In the genomic region with DNA sequence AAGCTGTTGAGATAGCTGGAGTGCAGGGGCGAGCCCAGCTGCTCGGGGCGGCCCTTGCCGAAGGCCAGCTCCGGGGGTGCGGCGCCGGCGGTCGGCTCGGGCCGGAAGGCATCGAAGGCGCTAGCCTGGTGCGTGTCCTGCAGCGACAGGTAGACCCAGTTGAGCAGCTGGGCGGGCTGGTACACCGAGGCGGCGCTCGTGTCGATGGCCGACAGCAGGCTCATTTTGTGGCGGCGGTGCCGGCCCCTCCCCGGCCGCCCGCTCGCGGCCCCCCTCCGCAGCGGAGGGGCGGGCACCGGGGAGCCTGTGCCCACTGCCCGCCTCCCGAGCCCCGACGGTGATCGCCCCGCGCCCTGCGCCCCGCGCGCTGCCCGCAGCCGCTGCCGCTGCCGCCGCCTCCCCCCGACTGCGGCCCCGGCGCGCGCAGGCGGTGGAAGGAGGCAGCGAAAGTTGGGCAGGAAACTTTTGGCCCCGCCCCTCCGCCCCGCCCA, we compare ENCODE assay signal across 8 cellular contexts. TPM values are rescaled to one million over a fixed set of nuclear protein-coding genes. Genes with fewer than 3 reads are reported as not detected.
DNase-seq lines count a peak whose midpoint lies in the region; ATAC-seq, FAIRE-seq and TF ChIP-seq lines count a peak whose summit lies in the region.

Gene ZCCHC24 (minus strand): TSS at position 408 of the 491 bp plus-strand sequence. CDS start 184 bp downstream, at position 224.

- peaks cover 33% of the 10 kb centered on the region for H3K4me1 Mint-ChIP-seq in stimulated activated effector memory CD8-positive, alpha-beta T cell treated with anti-CD3 and anti-CD28 coated beads, Interleukin-12 subunit alpha, Interleukin-12 subunit beta, amount 100 ng/mL, for 72 hours

- H3K27me3 ChIP-seq in bronchial epithelial cell (ENCODE audit: control insufficient read depth, insufficient read depth, low read length) (no peaks in the 10 kb centered on the region), layer of hippocampus (ENCODE audit: control insufficient read depth, insufficient read depth, low read length) (no peaks in the 10 kb centered on the region)

- peak within 1 kb of the TSS; percentile 94 for H3K27ac ChIP-seq in layer of hippocampus (ENCODE audit: low read depth, low read length)

- DNase-seq in stimulated activated CD4-positive, alpha-beta T cell treated with anti-CD3 and anti-CD28 coated beads, Interleukin-15, amount 100 ng/mL, for 24 hours = peak; percentile 58
- DNase-seq in stimulated activated CD4-positive, alpha-beta T cell treated with anti-CD3 and anti-CD28 coated beads, Interleukin-12 subunit alpha, Interleukin-12 subunit beta, amount 100 ng/mL, for 4 hours = no peak
- DNase-seq in NCI-H774 (lab: John Stamatoyannopoulos, UW) = peak; percentile 67
- peak; percentile 39 for DNase-seq in bronchial epithelial cell (ENCODE audit: low read depth)
- no peak for DNase-seq in stimulated activated effector memory CD8-positive, alpha-beta T cell treated with anti-CD3 and anti-CD28 coated beads, Interleukin-12 subunit alpha, Interleukin-12 subunit beta, amount 100 ng/mL, for 72 hours (ENCODE audit: low spot score in 2 of 2)
- no peak for DNase-seq in NCI-H2107 (lab: John Stamatoyannopoulos, UW)

- H3K36me3 Mint-ChIP-seq in stimulated activated effector memory CD8-positive, alpha-beta T cell treated with anti-CD3 and anti-CD28 coated beads, Interleukin-12 subunit alpha, Interleukin-12 subunit beta, amount 100 ng/mL, for 72 hours = no peaks in the 10 kb centered on the region

- H3K27ac Mint-ChIP-seq in stimulated activated effector memory CD8-positive, alpha-beta T cell treated with anti-CD3 and anti-CD28 coated beads, Interleukin-12 subunit alpha, Interleukin-12 subunit beta, amount 100 ng/mL, for 72 hours = peak within 1 kb of the TSS; percentile 67

- peak; percentile 36 for ATAC-seq in HG02678 (IDR thresholded peaks at IDR 0.05; ENCODE audit: unreplicated experiment)
- peak; percentile 55 for ATAC-seq in stimulated activated effector memory CD8-positive, alpha-beta T cell treated with anti-CD3 and anti-CD28 coated beads, Interleukin-12 subunit alpha, Interleukin-12 subunit beta, amount 100 ng/mL, for 72 hours

- no peaks in the 10 kb centered on the region for H3K9me3 Mint-ChIP-seq in stimulated activated effector memory CD8-positive, alpha-beta T cell treated with anti-CD3 and anti-CD28 coated beads, Interleukin-12 subunit alpha, Interleukin-12 subunit beta, amount 100 ng/mL, for 72 hours

- H3K4me3 Mint-ChIP-seq in stimulated activated effector memory CD8-positive, alpha-beta T cell treated with anti-CD3 and anti-CD28 coated beads, Interleukin-12 subunit alpha, Interleukin-12 subunit beta, amount 100 ng/mL, for 72 hours = peak within 1 kb of the TSS; percentile 64

- H3K36me3 ChIP-seq in bronchial epithelial cell (ENCODE audit: control insufficient read depth, insufficient read depth, low read length) = no peaks in the 10 kb centered on the region

- FAIRE-seq in bronchial epithelial cell (lab: Jason Lieb, UNC) = no peak

- TF ChIP-seq CTCF in bronchial epithelial cell (IDR thresholded peaks at IDR 0.05; ENCODE audit: insufficient read depth, low read length, severe bottlenecking) = no peak

- peak within 1 kb of the TSS; percentile 54 for H3K4me3 ChIP-seq in bronchial epithelial cell (ENCODE audit: low read depth, low read length)

RNA-seq across cellular contexts. Expression of gene ZCCHC24, which starts in this region (rescaled TPM):
- 0.53 and 0.90 TPM in 2 replicates for total RNA-seq in bronchial epithelial cell

Comparison
In these comparisons a context has a peak if more than half of its experiments do, and no peak if none do; other contexts are left out.
1. DNase-seq: peak in stimulated activated CD4-positive, alpha-beta T cell treated with anti-CD3 and anti-CD28 coated beads, Interleukin-15, amount 100 ng/mL, for 24 hours (single experiment) and NCI-H774 (single experiment); none in stimulated activated CD4-positive, alpha-beta T cell treated with anti-CD3 and anti-CD28 coated beads, Interleukin-12 subunit alpha, Interleukin-12 subunit beta, amount 100 ng/mL, for 4 hours (single experiment), stimulated activated effector memory CD8-positive, alpha-beta T cell treated with anti-CD3 and anti-CD28 coated beads, Interleukin-12 subunit alpha, Interleukin-12 subunit beta, amount 100 ng/mL, for 72 hours (0 of 2) and NCI-H2107 (single experiment).
2. Peak in DNase-seq and H3K4me3 ChIP-seq in bronchial epithelial cell; RNA of the gene not detected or under 1 TPM.